8 cellular contexts compared by ENCODE assay signal in the genomic region with DNA sequence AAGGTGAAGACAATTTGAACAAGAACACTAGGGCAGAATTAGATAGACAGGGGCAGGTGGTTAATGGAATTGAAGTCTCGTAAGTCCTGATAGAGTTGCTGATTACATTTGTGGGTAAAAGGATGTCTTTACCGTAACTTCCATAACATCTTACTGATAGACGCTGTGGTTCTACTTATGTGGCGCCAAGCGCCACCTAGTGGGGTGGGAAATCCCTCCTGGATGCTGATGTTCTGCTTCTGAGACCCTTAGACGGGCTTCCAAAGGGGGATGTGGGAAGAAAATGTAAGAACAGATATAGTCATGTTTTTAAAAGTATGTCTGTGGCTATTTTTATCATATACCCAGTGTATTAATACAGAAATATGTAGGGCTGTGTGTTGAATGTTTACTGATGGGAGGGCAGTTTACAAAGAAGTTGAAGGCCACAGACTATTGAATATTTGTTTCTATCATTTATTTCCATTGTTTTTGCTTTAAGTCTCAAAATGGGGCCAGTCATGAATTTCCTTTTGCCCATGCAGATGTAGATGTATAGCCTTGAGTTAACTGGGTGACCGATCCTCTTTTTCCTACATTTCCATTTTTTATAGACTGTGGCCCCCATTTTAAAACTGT.
DNase-seq lines count a peak whose midpoint lies in the region; ATAC-seq and TF ChIP-seq lines count a peak whose summit lies in the region.

No MANE protein-coding gene starts in this region.

- H3K4me3 Mint-ChIP-seq in stimulated activated effector memory CD8-positive, alpha-beta T cell treated with anti-CD3 and anti-CD28 coated beads, Interleukin-12 subunit alpha, Interleukin-12 subunit beta, amount 100 ng/mL, for 72 hours: no peak overlapping the region

- H3K36me3 Mint-ChIP-seq in stimulated activated effector memory CD8-positive, alpha-beta T cell treated with anti-CD3 and anti-CD28 coated beads, Interleukin-12 subunit alpha, Interleukin-12 subunit beta, amount 100 ng/mL, for 72 hours: no peaks in the 10 kb centered on the region

- H3K4me1 Mint-ChIP-seq in stimulated activated effector memory CD8-positive, alpha-beta T cell treated with anti-CD3 and anti-CD28 coated beads, Interleukin-12 subunit alpha, Interleukin-12 subunit beta, amount 100 ng/mL, for 72 hours: peaks cover 9% of the 10 kb centered on the region

- DNase-seq in AG08396 (ENCODE audit: low spot score) (peak; percentile 38), GM20000 (ENCODE audit: low spot score) (peak; percentile 35), astrocyte of the hippocampus (ENCODE audit: low read depth, low spot score) (peak; percentile 40), kidney tubule cell (ENCODE audit: low spot score) (peak; percentile 25)
- DNase-seq in stimulated activated effector memory CD8-positive, alpha-beta T cell treated with anti-CD3 and anti-CD28 coated beads, Interleukin-12 subunit alpha, Interleukin-12 subunit beta, amount 100 ng/mL, for 72 hours (ENCODE audit: low spot score in 2 of 2): peak in 1 of 2 donors; percentile 51

- peak; percentile 41 for TF ChIP-seq CTCF in GM20000 (IDR thresholded peaks at IDR 0.05; ENCODE audit: extremely low read depth, missing control alignments)

- peak; percentile 87 for ATAC-seq in SK-N-SH treated with all-trans-retinoic acid at 6 μM for 48 hours
- ATAC-seq in stimulated activated effector memory CD8-positive, alpha-beta T cell treated with anti-CD3 and anti-CD28 coated beads, Interleukin-12 subunit alpha, Interleukin-12 subunit beta, amount 100 ng/mL, for 72 hours: peak; percentile 42
- ATAC-seq in GM21576 (IDR thresholded peaks at IDR 0.05; ENCODE audit: unreplicated experiment): no peak
- ATAC-seq in GM19035 (IDR thresholded peaks at IDR 0.05; ENCODE audit: unreplicated experiment): no peak

- H3K27ac Mint-ChIP-seq in stimulated activated effector memory CD8-positive, alpha-beta T cell treated with anti-CD3 and anti-CD28 coated beads, Interleukin-12 subunit alpha, Interleukin-12 subunit beta, amount 100 ng/mL, for 72 hours: no peak overlapping the region

- no peaks in the 10 kb centered on the region for H3K9me3 Mint-ChIP-seq in stimulated activated effector memory CD8-positive, alpha-beta T cell treated with anti-CD3 and anti-CD28 coated beads, Interleukin-12 subunit alpha, Interleukin-12 subunit beta, amount 100 ng/mL, for 72 hours

TF ChIP-seq in SK-N-SH treated with all-trans-retinoic acid at 6 μM for 48 hours, 23 proteins besides CTCF, POLR2A, EP300 and RAD21:
- TF ChIP-seq ISL1 (CRISPR knock-in tag; IDR thresholded peaks at IDR 0.05) (no peak), SNAI2 (CRISPR knock-in tag; IDR thresholded peaks at IDR 0.05) (no peak), ZC3H10 (CRISPR knock-in tag; IDR thresholded peaks at IDR 0.05) (no peak), TCF4 (CRISPR knock-in tag; IDR thresholded peaks at IDR 0.05; ENCODE audit: borderline replicate concordance) (no peak), ZNF8 (CRISPR knock-in tag; IDR thresholded peaks at IDR 0.05) (no peak), ARNTL (CRISPR knock-in tag; IDR thresholded peaks at IDR 0.05; ENCODE audit: borderline replicate concordance, low read depth) (no peak), ZNF70 (CRISPR knock-in tag; IDR thresholded peaks at IDR 0.05) (no peak), TOX (CRISPR knock-in tag; IDR thresholded peaks at IDR 0.05; ENCODE audit: borderline replicate concordance) (no peak), GLIS3 (CRISPR knock-in tag; IDR thresholded peaks at IDR 0.05) (no peak), RARB (CRISPR knock-in tag; IDR thresholded peaks at IDR 0.05) (no peak), ESRRG (CRISPR knock-in tag; IDR thresholded peaks at IDR 0.05) (no peak), OSR1 (CRISPR knock-in tag; IDR thresholded peaks at IDR 0.05) (no peak), BACH2 (CRISPR knock-in tag; IDR thresholded peaks at IDR 0.05; ENCODE audit: borderline replicate concordance) (no peak), PPARA (CRISPR knock-in tag; IDR thresholded peaks at IDR 0.05; ENCODE audit: borderline replicate concordance) (no peak), ZNF565 (CRISPR knock-in tag; conservative IDR thresholded peaks at IDR 0.05; ENCODE audit: low read depth) (no peak)
- TF ChIP-seq, protein P1, sequence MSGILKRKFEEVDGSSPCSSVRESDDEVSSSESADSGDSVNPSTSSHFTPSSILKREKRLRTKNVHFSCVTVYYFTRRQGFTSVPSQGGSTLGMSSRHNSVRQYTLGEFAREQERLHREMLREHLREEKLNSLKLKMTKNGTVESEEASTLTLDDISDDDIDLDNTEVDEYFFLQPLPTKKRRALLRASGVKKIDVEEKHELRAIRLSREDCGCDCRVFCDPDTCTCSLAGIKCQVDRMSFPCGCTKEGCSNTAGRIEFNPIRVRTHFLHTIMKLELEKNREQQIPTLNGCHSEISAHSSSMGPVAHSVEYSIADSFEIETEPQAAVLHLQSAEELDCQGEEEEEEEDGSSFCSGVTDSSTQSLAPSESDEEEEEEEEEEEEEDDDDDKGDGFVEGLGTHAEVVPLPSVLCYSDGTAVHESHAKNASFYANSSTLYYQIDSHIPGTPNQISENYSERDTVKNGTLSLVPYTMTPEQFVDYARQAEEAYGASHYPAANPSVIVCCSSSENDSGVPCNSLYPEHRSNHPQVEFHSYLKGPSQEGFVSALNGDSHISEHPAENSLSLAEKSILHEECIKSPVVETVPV (CRISPR knock-in tag; IDR thresholded peaks at IDR 0.05): no peak
- TF ChIP-seq, protein P2, sequence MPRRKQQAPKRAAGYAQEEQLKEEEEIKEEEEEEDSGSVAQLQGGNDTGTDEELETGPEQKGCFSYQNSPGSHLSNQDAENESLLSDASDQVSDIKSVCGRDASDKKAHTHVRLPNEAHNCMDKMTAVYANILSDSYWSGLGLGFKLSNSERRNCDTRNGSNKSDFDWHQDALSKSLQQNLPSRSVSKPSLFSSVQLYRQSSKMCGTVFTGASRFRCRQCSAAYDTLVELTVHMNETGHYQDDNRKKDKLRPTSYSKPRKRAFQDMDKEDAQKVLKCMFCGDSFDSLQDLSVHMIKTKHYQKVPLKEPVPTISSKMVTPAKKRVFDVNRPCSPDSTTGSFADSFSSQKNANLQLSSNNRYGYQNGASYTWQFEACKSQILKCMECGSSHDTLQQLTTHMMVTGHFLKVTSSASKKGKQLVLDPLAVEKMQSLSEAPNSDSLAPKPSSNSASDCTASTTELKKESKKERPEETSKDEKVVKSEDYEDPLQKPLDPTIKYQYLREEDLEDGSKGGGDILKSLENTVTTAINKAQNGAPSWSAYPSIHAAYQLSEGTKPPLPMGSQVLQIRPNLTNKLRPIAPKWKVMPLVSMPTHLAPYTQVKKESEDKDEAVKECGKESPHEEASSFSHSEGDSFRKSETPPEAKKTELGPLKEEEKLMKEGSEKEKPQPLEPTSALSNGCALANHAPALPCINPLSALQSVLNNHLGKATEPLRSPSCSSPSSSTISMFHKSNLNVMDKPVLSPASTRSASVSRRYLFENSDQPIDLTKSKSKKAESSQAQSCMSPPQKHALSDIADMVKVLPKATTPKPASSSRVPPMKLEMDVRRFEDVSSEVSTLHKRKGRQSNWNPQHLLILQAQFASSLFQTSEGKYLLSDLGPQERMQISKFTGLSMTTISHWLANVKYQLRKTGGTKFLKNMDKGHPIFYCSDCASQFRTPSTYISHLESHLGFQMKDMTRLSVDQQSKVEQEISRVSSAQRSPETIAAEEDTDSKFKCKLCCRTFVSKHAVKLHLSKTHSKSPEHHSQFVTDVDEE (CRISPR knock-in tag; IDR thresholded peaks at IDR 0.05): no peak
- TF ChIP-seq, protein P3, sequence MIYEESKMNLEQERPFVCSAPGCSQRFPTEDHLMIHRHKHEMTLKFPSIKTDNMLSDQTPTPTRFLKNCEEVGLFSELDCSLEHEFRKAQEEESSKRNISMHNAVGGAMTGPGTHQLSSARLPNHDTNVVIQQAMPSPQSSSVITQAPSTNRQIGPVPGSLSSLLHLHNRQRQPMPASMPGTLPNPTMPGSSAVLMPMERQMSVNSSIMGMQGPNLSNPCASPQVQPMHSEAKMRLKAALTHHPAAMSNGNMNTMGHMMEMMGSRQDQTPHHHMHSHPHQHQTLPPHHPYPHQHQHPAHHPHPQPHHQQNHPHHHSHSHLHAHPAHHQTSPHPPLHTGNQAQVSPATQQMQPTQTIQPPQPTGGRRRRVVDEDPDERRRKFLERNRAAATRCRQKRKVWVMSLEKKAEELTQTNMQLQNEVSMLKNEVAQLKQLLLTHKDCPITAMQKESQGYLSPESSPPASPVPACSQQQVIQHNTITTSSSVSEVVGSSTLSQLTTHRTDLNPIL (CRISPR knock-in tag; IDR thresholded peaks at IDR 0.05; ENCODE audit: low read depth): no peak
- TF ChIP-seq, protein P4, sequence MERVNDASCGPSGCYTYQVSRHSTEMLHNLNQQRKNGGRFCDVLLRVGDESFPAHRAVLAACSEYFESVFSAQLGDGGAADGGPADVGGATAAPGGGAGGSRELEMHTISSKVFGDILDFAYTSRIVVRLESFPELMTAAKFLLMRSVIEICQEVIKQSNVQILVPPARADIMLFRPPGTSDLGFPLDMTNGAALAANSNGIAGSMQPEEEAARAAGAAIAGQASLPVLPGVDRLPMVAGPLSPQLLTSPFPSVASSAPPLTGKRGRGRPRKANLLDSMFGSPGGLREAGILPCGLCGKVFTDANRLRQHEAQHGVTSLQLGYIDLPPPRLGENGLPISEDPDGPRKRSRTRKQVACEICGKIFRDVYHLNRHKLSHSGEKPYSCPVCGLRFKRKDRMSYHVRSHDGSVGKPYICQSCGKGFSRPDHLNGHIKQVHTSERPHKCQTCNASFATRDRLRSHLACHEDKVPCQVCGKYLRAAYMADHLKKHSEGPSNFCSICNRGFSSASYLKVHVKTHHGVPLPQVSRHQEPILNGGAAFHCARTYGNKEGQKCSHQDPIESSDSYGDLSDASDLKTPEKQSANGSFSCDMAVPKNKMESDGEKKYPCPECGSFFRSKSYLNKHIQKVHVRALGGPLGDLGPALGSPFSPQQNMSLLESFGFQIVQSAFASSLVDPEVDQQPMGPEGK (CRISPR knock-in tag; IDR thresholded peaks at IDR 0.05; ENCODE audit: borderline replicate concordance): no peak
- TF ChIP-seq, protein P5, sequence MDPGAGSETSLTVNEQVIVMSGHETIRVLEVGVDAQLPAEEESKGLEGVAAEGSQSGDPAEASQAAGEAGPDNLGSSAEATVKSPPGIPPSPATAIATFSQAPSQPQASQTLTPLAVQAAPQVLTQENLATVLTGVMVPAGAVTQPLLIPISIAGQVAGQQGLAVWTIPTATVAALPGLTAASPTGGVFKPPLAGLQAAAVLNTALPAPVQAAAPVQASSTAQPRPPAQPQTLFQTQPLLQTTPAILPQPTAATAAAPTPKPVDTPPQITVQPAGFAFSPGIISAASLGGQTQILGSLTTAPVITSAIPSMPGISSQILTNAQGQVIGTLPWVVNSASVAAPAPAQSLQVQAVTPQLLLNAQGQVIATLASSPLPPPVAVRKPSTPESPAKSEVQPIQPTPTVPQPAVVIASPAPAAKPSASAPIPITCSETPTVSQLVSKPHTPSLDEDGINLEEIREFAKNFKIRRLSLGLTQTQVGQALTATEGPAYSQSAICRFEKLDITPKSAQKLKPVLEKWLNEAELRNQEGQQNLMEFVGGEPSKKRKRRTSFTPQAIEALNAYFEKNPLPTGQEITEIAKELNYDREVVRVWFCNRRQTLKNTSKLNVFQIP (CRISPR knock-in tag; IDR thresholded peaks at IDR 0.05; ENCODE audit: borderline replicate concordance, low read depth): no peak

Comparison
In these comparisons a context has a peak if more than half of its experiments do, and no peak if none do; other contexts are left out.
1. ATAC-seq: peak in SK-N-SH treated with all-trans-retinoic acid at 6 μM for 48 hours (single experiment) and stimulated activated effector memory CD8-positive, alpha-beta T cell treated with anti-CD3 and anti-CD28 coated beads, Interleukin-12 subunit alpha, Interleukin-12 subunit beta, amount 100 ng/mL, for 72 hours (single experiment); none in GM21576 (single experiment) and GM19035 (single experiment).